2 cellular contexts compared by ENCODE assay signal in the genomic region with DNA sequence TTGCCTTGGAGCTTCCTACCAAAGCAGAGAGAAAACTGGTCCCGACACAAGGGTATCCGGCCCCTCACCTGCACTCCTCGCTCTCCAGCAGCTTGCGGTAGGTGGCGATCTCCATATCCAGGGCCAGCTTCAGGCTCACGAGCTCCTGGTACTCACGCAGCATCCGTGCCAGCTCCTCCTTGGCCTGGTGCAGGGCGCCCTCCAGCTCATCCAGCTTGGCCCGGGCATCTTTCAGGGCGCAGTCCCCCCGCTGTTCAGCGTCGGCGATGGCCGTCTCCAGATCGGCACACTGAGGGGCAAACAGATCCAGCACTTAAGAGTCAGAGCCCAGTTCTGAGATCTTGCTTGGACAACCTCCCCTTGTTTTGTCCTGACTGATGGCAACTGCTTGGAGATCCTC.
TF ChIP-seq lines count a peak whose summit lies in the region.

No MANE protein-coding gene starts in this region.

TF ChIP-seq in GM23338, 12 proteins besides CTCF, POLR2A, EP300 and RAD21 (continues in another document):
- TF ChIP-seq, protein P1, sequence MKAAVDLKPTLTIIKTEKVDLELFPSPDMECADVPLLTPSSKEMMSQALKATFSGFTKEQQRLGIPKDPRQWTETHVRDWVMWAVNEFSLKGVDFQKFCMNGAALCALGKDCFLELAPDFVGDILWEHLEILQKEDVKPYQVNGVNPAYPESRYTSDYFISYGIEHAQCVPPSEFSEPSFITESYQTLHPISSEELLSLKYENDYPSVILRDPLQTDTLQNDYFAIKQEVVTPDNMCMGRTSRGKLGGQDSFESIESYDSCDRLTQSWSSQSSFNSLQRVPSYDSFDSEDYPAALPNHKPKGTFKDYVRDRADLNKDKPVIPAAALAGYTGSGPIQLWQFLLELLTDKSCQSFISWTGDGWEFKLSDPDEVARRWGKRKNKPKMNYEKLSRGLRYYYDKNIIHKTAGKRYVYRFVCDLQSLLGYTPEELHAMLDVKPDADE (IDR thresholded peaks at IDR 0.05): no peak
- TF ChIP-seq ZNF331 (CRISPR knock-in tag; IDR thresholded peaks at IDR 0.05; ENCODE audit: low read depth) (no peak), STAT1 (IDR thresholded peaks at IDR 0.05; ENCODE audit: unreplicated experiment) (no peak), EZH2 (IDR thresholded peaks at IDR 0.05; ENCODE audit: low read depth, unreplicated experiment) (no peak), CREB1 (CRISPR knock-in tag; IDR thresholded peaks at IDR 0.05; ENCODE audit: low read depth) (no peak), JUNB (IDR thresholded peaks at IDR 0.05; ENCODE audit: unreplicated experiment) (no peak), POLR2AphosphoS5 (IDR thresholded peaks at IDR 0.05; ENCODE audit: low read depth) (no peak), ZNF114 (CRISPR knock-in tag; IDR thresholded peaks at IDR 0.05) (no peak), NANOG (IDR thresholded peaks at IDR 0.05; ENCODE audit: borderline replicate concordance) (no peak)
- TF ChIP-seq, protein P2, sequence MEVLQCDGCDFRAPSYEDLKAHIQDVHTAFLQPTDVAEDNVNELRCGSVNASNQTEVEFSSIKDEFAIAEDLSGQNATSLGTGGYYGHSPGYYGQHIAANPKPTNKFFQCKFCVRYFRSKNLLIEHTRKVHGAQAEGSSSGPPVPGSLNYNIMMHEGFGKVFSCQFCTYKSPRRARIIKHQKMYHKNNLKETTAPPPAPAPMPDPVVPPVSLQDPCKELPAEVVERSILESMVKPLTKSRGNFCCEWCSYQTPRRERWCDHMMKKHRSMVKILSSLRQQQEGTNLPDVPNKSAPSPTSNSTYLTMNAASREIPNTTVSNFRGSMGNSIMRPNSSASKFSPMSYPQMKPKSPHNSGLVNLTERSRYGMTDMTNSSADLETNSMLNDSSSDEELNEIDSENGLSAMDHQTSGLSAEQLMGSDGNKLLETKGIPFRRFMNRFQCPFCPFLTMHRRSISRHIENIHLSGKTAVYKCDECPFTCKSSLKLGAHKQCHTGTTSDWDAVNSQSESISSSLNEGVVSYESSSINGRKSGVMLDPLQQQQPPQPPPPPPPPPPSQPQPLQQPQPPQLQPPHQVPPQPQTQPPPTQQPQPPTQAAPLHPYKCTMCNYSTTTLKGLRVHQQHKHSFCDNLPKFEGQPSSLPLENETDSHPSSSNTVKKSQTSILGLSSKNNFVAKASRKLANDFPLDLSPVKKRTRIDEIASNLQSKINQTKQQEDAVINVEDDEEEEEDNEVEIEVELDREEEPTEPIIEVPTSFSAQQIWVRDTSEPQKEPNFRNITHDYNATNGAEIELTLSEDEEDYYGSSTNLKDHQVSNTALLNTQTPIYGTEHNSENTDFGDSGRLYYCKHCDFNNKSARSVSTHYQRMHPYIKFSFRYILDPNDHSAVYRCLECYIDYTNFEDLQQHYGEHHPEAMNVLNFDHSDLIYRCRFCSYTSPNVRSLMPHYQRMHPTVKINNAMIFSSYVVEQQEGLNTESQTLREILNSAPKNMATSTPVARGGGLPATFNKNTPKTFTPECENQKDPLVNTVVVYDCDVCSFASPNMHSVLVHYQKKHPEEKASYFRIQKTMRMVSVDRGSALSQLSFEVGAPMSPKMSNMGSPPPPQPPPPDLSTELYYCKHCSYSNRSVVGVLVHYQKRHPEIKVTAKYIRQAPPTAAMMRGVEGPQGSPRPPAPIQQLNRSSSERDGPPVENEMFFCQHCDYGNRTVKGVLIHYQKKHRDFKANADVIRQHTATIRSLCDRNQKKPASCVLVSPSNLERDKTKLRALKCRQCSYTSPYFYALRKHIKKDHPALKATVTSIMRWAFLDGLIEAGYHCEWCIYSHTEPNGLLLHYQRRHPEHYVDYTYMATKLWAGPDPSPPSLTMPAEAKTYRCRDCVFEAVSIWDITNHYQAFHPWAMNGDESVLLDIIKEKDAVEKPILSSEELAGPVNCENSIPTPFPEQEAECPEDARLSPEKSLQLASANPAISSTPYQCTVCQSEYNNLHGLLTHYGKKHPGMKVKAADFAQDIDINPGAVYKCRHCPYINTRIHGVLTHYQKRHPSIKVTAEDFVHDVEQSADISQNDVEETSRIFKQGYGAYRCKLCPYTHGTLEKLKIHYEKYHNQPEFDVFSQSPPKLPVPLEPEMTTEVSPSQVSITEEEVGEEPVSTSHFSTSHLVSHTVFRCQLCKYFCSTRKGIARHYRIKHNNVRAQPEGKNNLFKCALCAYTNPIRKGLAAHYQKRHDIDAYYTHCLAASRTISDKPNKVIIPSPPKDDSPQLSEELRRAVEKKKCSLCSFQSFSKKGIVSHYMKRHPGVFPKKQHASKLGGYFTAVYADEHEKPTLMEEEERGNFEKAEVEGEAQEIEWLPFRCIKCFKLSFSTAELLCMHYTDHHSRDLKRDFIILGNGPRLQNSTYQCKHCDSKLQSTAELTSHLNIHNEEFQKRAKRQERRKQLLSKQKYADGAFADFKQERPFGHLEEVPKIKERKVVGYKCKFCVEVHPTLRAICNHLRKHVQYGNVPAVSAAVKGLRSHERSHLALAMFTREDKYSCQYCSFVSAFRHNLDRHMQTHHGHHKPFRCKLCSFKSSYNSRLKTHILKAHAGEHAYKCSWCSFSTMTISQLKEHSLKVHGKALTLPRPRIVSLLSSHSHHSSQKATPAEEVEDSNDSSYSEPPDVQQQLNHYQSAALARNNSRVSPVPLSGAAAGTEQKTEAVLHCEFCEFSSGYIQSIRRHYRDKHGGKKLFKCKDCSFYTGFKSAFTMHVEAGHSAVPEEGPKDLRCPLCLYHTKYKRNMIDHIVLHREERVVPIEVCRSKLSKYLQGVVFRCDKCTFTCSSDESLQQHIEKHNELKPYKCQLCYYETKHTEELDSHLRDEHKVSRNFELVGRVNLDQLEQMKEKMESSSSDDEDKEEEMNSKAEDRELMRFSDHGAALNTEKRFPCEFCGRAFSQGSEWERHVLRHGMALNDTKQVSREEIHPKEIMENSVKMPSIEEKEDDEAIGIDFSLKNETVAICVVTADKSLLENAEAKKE (CRISPR knock-in tag; IDR thresholded peaks at IDR 0.05): no peak

TF ChIP-seq in K562, 482 proteins besides CTCF, POLR2A, EP300 and RAD21:
- TF ChIP-seq, protein P3, sequence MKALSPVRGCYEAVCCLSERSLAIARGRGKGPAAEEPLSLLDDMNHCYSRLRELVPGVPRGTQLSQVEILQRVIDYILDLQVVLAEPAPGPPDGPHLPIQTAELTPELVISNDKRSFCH (CRISPR knock-in tag; IDR thresholded peaks at IDR 0.05): no peak
- TF ChIP-seq, protein P3 (tag; IDR thresholded peaks at IDR 0.05): no peak
- TF ChIP-seq POLR2H (tag; IDR thresholded peaks at IDR 0.05; ENCODE audit: low read depth) (no peak), PPARD (CRISPR knock-in tag; IDR thresholded peaks at IDR 0.05) (no peak), BMI1 (IDR thresholded peaks at IDR 0.05; ENCODE audit: low read length) (no peak), KLF6 (CRISPR knock-in tag; IDR thresholded peaks at IDR 0.05; ENCODE audit: borderline replicate concordance) (no peak)
